ENCODE assay signal across 14 cellular contexts in the genomic region with DNA sequence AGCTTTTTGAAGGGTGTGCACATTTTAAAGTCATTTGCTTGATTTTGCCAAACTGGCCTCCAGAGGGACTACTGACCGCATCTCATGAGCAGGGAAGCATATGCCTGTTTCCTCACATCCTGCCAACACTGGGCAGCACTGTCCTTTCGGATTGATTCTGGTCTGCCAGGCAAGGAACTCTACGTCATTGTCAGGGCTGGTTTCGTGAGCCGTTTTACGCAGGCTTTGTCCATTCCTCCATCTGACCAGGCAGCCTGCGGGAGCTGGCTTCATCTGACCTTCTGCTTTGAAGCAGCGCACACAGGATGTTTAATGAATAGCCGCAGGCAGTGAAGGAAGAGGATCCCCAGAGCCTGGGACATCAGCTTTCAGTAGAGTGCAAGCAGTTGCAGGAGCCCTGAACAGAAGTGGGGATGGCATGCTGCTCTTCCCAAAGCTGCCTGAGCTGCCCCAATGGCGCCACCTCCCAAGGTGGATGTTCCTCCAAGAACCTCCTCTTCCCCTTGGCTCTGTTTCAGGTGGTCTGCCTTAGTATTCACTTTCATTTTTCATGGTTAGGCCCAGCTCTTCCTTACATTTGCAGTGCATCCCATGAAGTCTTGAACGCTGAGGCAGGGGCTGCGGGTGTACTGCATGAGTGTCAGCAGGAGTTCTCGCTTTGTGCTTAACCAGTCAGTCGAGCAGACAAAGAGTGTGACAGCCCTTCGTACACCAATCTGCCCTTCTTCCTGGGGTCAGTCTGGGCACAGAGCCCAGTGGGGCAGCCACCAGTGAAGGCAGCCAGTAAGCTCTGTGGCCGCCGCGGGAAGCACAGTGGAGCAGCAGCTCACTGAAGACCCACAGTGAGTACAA. TPM values are rescaled to one million over a fixed set of nuclear protein-coding genes. Genes with fewer than 3 reads are reported as not detected.
DNase-seq lines count a peak whose midpoint lies in the region; ATAC-seq and TF ChIP-seq lines count a peak whose summit lies in the region.
"Had no signal": no experiment of that assay in that cellular context is flagged by ENCODE, and none has a peak within 500 bp of the region (broad histone marks: within the 10 kb centered on the region; RNA-seq: fewer than 3 reads in every experiment).

No MANE protein-coding gene starts in this region.

- H3K27me3 Mint-ChIP-seq in naive thymus-derived CD8-positive, alpha-beta T cell: no peaks in the 10 kb centered on the region

- H3K27ac ChIP-seq in cingulate gyrus (ENCODE audit: low read depth, low read length): peak overlapping the region; percentile 69
- H3K27ac ChIP-seq: lower lobe of right lung had no signal

- H3K4me1 Mint-ChIP-seq in naive thymus-derived CD8-positive, alpha-beta T cell: peaks cover 33 to 70% (median 58%) of the 10 kb centered on the region in 4 donors

- H3K27ac Mint-ChIP-seq in naive thymus-derived CD8-positive, alpha-beta T cell: peak overlapping the region in 8 of 10 donors; percentile 24 to 73 (median 66)
- H3K27ac Mint-ChIP-seq: stimulated activated memory B cell treated with anti-CD40 and anti-IgM and Interleukin-4, amounts not matched to agents 10 μg/mL and 1 μg/mL and 100 μg/mL, for 72 hours had no signal

- no peak overlapping the region for H3K4me3 ChIP-seq in AG09309 (ENCODE audit: control insufficient read depth, low read depth, low read length)
- H3K4me3 ChIP-seq: lower lobe of right lung had no signal

- TF ChIP-seq CTCF in AG09309 (IDR thresholded peaks at IDR 0.05; ENCODE audit: control insufficient read depth, insufficient read depth, low read depth, low read length, missing control alignments): peak; percentile 16

- POLR2A ChIA-PET in naive thymus-derived CD8-positive, alpha-beta T cell (lab: Charles Lee): interaction anchor here (1.1 to 6.7 kb wide), 7 partner anchors 9 to 47 kb away, joined by 3 to 79 read pairs (median 5); a partner anchor contains a TSS

- no peak for DNase-seq in AG09309 (ENCODE audit: low read depth)
- DNase-seq in NCI-H2029 (lab: John Stamatoyannopoulos, UW): peak; percentile 62
- no peak for DNase-seq in naive thymus-derived CD8-positive, alpha-beta T cell
- no peak for DNase-seq in dermis blood vessel endothelial cell
- DNase-seq in NCI-H2081 (lab: John Stamatoyannopoulos, UW): no peak
- DNase-seq: activated T-cell treated with anti-CD3 and anti-CD28 coated beads, Interleukin-2, amount 50 U/mL, for 48 hours; Kasumi-1; lower lobe of right lung; small intestine; T1000 had no signal

- H3K4me3 Mint-ChIP-seq in naive thymus-derived CD8-positive, alpha-beta T cell: peak overlapping the region in 6 of 10 donors; percentile 7 to 52 (median 24)
- H3K4me3 Mint-ChIP-seq: stimulated activated memory B cell treated with anti-CD40 and anti-IgM and Interleukin-4, amounts not matched to agents 10 μg/mL and 1 μg/mL and 100 μg/mL, for 72 hours had no signal

- no peak for ATAC-seq in naive thymus-derived CD8-positive, alpha-beta T cell
- ATAC-seq in GM21619 (IDR thresholded peaks at IDR 0.05; ENCODE audit: unreplicated experiment) (no peak), HG03571 (IDR thresholded peaks at IDR 0.05; ENCODE audit: unreplicated experiment) (no peak)
- ATAC-seq: lower lobe of right lung; stimulated activated memory B cell treated with anti-CD40 and anti-IgM and Interleukin-4, amounts not matched to agents 10 μg/mL and 1 μg/mL and 100 μg/mL, for 72 hours had no signal

- H3K9me3 Mint-ChIP-seq in naive thymus-derived CD8-positive, alpha-beta T cell: peaks cover 0 to 18% (median 5%) of the 10 kb centered on the region in 9 donors
- H3K9me3 Mint-ChIP-seq: stimulated activated memory B cell treated with anti-CD40 and anti-IgM and Interleukin-4, amounts not matched to agents 10 μg/mL and 1 μg/mL and 100 μg/mL, for 72 hours had no signal

- H3K36me3 Mint-ChIP-seq in naive thymus-derived CD8-positive, alpha-beta T cell: peaks cover 4 to 22% (median 4%) of the 10 kb centered on the region in 3 donors
- H3K36me3 Mint-ChIP-seq: stimulated activated memory B cell treated with anti-CD40 and anti-IgM and Interleukin-4, amounts not matched to agents 10 μg/mL and 1 μg/mL and 100 μg/mL, for 72 hours had no signal

RNA-seq across cellular contexts. Expression of a gene that starts 46.5 kb away (rescaled TPM):
- total RNA-seq in naive thymus-derived CD8-positive, alpha-beta T cell: 10 to 100 TPM; 35.6 to 38.6 TPM
- 1 to 10 TPM; 1.9 to 2.8 (median 2.2) TPM for polyA plus RNA-seq in naive thymus-derived CD8-positive, alpha-beta T cell
- 39.7 and 40.3 TPM in 2 replicates for total RNA-seq in dermis blood vessel endothelial cell

RNA-seq across cellular contexts. Expression of a gene that starts 58.6 kb away (rescaled TPM):
- total RNA-seq in naive thymus-derived CD8-positive, alpha-beta T cell: 10 to 100 TPM; 13.5 to 14.2 TPM
- 10 to 100 TPM; 12.2 to 18.7 (median 16.2) TPM for polyA plus RNA-seq in naive thymus-derived CD8-positive, alpha-beta T cell
- 6.8 and 8.0 TPM in 2 replicates for total RNA-seq in dermis blood vessel endothelial cell
